In the genomic region with DNA sequence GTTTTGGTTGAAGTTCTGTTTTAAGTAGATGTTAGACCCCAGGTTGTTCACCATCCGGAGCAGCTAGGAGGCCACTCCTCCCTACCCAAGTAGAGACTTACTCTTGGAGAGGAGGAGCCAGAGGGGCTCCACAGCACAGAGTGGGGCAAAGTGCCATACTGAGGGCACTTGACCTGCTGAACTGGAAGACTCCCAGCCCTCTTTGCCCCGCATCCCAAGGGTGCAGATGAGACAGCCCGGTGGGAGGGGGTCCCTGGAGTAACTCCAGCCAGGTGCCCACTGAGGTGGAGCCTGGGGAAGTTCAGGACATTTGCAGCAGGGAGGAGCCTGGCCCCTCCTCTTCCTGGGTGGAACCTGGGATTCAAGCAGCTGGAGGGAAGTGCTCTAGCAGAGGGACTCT, we compare ENCODE assay signal across 1 cellular context.
TF ChIP-seq lines count a peak whose summit lies in the region.

No MANE protein-coding gene starts in this region.

TF ChIP-seq in K562, 482 proteins besides CTCF, POLR2A, EP300 and RAD21 (continued from another document):
- TF ChIP-seq NR4A1 (CRISPR knock-in tag; IDR thresholded peaks at IDR 0.05) (no peak), NR4A1 (tag; IDR thresholded peaks at IDR 0.05) (0 out of 2 replicates have a peak, but pooled peaks have one; percentile 24), RB1 (IDR thresholded peaks at IDR 0.05; ENCODE audit: low read depth) (no peak), SRSF1 (IDR thresholded peaks at IDR 0.05; ENCODE audit: low read depth, low read length) (no peak), ATF1 (CRISPR knock-in tag; IDR thresholded peaks at IDR 0.05) (no peak), ATF1 (tag; IDR thresholded peaks at IDR 0.05) (no peak), MCM5 (IDR thresholded peaks at IDR 0.05; ENCODE audit: low read depth) (no peak), HIVEP1 (CRISPR knock-in tag; IDR thresholded peaks at IDR 0.05) (no peak), FOXM1 (IDR thresholded peaks at IDR 0.05; ENCODE audit: low read depth) (no peak), FOXM1 (CRISPR knock-in tag; IDR thresholded peaks at IDR 0.05; ENCODE audit: low read depth) (no peak), MBD2 (IDR thresholded peaks at IDR 0.05; ENCODE audit: borderline replicate concordance, low read depth) (no peak), KLF10 (CRISPR knock-in tag; IDR thresholded peaks at IDR 0.05) (no peak), FOSL1 (tag; conservative IDR thresholded peaks at IDR 0.05) (no peak), ZNF589 (CRISPR knock-in tag; IDR thresholded peaks at IDR 0.05; ENCODE audit: low read depth) (no peak), RBM17 (IDR thresholded peaks at IDR 0.05; ENCODE audit: borderline replicate concordance, low read depth, low read length) (no peak), SIRT6 (IDR thresholded peaks at IDR 0.05; ENCODE audit: low read depth, low read length) (no peak), ZKSCAN1 (IDR thresholded peaks at IDR 0.05; ENCODE audit: low read depth, low read length) (no peak), HNRNPH1 (optimal IDR thresholded peaks at IDR 0.05; ENCODE audit: low read depth, low read length) (no peak), ZNF23 (CRISPR knock-in tag; IDR thresholded peaks at IDR 0.05) (no peak), ZNF239 (CRISPR knock-in tag; IDR thresholded peaks at IDR 0.05) (no peak)
- TF ChIP-seq, protein P1, sequence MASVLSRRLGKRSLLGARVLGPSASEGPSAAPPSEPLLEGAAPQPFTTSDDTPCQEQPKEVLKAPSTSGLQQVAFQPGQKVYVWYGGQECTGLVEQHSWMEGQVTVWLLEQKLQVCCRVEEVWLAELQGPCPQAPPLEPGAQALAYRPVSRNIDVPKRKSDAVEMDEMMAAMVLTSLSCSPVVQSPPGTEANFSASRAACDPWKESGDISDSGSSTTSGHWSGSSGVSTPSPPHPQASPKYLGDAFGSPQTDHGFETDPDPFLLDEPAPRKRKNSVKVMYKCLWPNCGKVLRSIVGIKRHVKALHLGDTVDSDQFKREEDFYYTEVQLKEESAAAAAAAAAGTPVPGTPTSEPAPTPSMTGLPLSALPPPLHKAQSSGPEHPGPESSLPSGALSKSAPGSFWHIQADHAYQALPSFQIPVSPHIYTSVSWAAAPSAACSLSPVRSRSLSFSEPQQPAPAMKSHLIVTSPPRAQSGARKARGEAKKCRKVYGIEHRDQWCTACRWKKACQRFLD (CRISPR knock-in tag; IDR thresholded peaks at IDR 0.05), result 0 out of 2 replicates have a peak, but pooled peaks have one; percentile 10
- TF ChIP-seq, protein P2, sequence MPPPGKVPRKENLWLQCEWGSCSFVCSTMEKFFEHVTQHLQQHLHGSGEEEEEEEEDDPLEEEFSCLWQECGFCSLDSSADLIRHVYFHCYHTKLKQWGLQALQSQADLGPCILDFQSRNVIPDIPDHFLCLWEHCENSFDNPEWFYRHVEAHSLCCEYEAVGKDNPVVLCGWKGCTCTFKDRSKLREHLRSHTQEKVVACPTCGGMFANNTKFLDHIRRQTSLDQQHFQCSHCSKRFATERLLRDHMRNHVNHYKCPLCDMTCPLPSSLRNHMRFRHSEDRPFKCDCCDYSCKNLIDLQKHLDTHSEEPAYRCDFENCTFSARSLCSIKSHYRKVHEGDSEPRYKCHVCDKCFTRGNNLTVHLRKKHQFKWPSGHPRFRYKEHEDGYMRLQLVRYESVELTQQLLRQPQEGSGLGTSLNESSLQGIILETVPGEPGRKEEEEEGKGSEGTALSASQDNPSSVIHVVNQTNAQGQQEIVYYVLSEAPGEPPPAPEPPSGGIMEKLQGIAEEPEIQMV (tag; conservative IDR thresholded peaks at IDR 0.05; ENCODE audit: low read depth), result no peak
- TF ChIP-seq, protein P3, sequence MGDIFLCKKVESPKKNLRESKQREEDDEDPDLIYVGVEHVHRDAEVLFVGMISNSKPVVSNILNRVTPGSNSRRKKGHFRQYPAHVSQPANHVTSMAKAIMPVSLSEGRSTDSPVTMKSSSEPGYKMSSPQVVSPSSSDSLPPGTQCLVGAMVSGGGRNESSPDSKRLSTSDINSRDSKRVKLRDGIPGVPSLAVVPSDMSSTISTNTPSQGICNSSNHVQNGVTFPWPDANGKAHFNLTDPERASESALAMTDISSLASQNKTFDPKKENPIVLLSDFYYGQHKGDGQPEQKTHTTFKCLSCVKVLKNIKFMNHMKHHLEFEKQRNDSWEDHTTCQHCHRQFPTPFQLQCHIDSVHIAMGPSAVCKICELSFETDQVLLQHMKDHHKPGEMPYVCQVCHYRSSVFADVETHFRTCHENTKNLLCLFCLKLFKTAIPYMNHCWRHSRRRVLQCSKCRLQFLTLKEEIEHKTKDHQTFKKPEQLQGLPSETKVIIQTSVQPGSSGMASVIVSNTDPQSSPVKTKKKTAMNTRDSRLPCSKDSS (IDR thresholded peaks at IDR 0.05; ENCODE audit: low read depth, partially characterized antibody), result no peak
